In genomic region chr13:48155850-48156249, GRCh38 we compare ENCODE assay signal across 9 cellular contexts.
DNase-seq lines count a peak whose midpoint lies in the region; ATAC-seq and TF ChIP-seq lines count a peak whose summit lies in the region.
"Had no signal": no experiment of that assay in that cellular context is flagged by ENCODE, and none has a peak within 500 bp of the region (broad histone marks: within the 10 kb centered on the region; RNA-seq: fewer than 3 reads in every experiment).

No MANE protein-coding gene starts in this region.

- no peaks in the 10 kb centered on the region for H3K27me3 Mint-ChIP-seq in activated T-cell treated with anti-CD3 and anti-CD28 coated beads, Interleukin-2, amount 50 U/mL, for 24 hours

- no peaks in the 10 kb centered on the region for H3K36me3 ChIP-seq in breast epithelium
- H3K36me3 ChIP-seq: cardiac muscle cell had no signal

- H3K9me3 Mint-ChIP-seq in activated T-cell treated with anti-CD3 and anti-CD28 coated beads, Interleukin-2, amount 50 U/mL, for 24 hours = no peaks in the 10 kb centered on the region

- H3K4me3 ChIP-seq in breast epithelium = no peak overlapping the region
- H3K4me3 ChIP-seq: cardiac muscle cell had no signal

- no peaks in the 10 kb centered on the region for H3K36me3 Mint-ChIP-seq in activated T-cell treated with anti-CD3 and anti-CD28 coated beads, Interleukin-2, amount 50 U/mL, for 24 hours (ENCODE audit: low read depth)

- peak overlapping the region; percentile 38 to 41 for H3K27ac ChIP-seq in breast epithelium
- H3K27ac ChIP-seq: cardiac muscle cell had no signal

- H3K4me1 ChIP-seq in breast epithelium = no peaks in the 10 kb centered on the region

- H3K4me3 Mint-ChIP-seq in activated T-cell treated with anti-CD3 and anti-CD28 coated beads, Interleukin-2, amount 50 U/mL, for 24 hours = peak overlapping the region; percentile 65

- TF ChIP-seq POLR2A in breast epithelium (IDR thresholded peaks at IDR 0.05) = no peak

- H3K27me3 ChIP-seq in breast epithelium = no peaks in the 10 kb centered on the region
- H3K27me3 ChIP-seq: cardiac muscle cell had no signal

- no peak for ATAC-seq in HG02870 (IDR thresholded peaks at IDR 0.05; ENCODE audit: unreplicated experiment)

- no peak for TF ChIP-seq CTCF in breast epithelium (IDR thresholded peaks at IDR 0.05)

- intact Hi-C loops in breast epithelium (cut with DNase I; ENCODE audit: low total_unique reads) = no loop called here

- peaks cover 85% of the 10 kb centered on the region for H3K4me1 Mint-ChIP-seq in activated T-cell treated with anti-CD3 and anti-CD28 coated beads, Interleukin-2, amount 50 U/mL, for 24 hours (ENCODE audit: low read depth)

- DNase-seq in activated T-cell treated with anti-CD3 and anti-CD28 coated beads, Interleukin-2, amount 50 U/mL, for 24 hours = no peak
- DNase-seq in activated T-cell treated with anti-CD3 and anti-CD28 coated beads for 4 hours (no peak), NCI-H2171 (lab: John Stamatoyannopoulos, UW) (peak; percentile 74), breast epithelium (ENCODE audit: low spot score in 2 of 2) (no peak), pulmonary artery endothelial cell (ENCODE audit: low read depth, low spot score) (peak; percentile 41), HK-2 (ENCODE audit: unreplicated experiment) (no peak), D341Med (ENCODE audit: low spot score) (no peak)

- no peaks in the 10 kb centered on the region for H3K9me3 ChIP-seq in breast epithelium

- H3K27ac Mint-ChIP-seq in activated T-cell treated with anti-CD3 and anti-CD28 coated beads, Interleukin-2, amount 50 U/mL, for 24 hours = peak overlapping the region; percentile 97

Comparison
In these comparisons a context has a peak if more than half of its experiments do, and no peak if none do; other contexts are left out.
1. DNase-seq: peak in NCI-H2171 (single experiment) and pulmonary artery endothelial cell (single experiment); none in activated T-cell treated with anti-CD3 and anti-CD28 coated beads, Interleukin-2, amount 50 U/mL, for 24 hours (single experiment), activated T-cell treated with anti-CD3 and anti-CD28 coated beads for 4 hours (single experiment), breast epithelium (0 of 2), HK-2 (single experiment) and D341Med (single experiment).